Comparison of ENCODE assay signal across 1 cellular context in the genomic region with DNA sequence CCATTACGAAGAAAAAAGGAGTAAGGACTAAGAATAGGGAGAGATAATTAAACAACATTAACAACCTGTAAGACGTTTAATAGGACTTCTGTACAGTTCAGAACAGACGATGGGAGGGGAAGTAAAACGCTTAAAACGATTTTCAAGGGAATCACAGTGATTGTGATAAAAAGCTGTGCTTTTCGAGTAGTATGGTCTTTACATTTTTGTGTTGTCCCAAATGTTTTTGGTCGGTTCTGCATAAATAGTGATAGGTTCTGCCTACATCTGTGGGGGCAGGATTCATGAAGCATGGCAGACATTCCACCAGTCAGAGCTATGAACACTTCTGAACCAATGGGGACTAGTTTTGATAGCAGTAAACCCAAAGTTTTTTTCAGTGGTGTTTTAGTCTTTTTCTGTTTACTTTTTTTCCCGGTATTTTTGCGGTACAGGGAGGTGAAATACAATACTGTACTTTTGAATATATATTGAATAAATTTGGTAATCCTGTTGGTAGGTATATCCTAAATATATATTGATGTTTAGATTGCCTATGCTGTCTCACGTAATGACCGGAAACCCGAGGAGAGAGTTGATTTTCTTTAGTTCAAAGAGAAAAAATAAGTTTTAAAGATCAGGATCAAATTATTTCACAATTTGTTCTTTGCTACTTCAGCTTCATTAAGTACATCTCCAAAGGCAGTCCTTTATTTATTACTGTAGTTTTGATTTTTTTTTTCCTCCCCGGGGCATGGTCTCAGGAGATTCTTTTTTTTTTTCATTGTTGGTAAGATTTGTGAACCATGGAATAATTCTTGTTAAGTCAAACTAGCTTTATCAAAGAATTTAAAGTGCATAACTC.
TF ChIP-seq lines count a peak whose summit lies in the region.

No MANE protein-coding gene starts in this region.

TF ChIP-seq in HepG2, 621 proteins besides CTCF, POLR2A, EP300 and RAD21 (continued from another document and continues in another):
- TF ChIP-seq, protein P1, sequence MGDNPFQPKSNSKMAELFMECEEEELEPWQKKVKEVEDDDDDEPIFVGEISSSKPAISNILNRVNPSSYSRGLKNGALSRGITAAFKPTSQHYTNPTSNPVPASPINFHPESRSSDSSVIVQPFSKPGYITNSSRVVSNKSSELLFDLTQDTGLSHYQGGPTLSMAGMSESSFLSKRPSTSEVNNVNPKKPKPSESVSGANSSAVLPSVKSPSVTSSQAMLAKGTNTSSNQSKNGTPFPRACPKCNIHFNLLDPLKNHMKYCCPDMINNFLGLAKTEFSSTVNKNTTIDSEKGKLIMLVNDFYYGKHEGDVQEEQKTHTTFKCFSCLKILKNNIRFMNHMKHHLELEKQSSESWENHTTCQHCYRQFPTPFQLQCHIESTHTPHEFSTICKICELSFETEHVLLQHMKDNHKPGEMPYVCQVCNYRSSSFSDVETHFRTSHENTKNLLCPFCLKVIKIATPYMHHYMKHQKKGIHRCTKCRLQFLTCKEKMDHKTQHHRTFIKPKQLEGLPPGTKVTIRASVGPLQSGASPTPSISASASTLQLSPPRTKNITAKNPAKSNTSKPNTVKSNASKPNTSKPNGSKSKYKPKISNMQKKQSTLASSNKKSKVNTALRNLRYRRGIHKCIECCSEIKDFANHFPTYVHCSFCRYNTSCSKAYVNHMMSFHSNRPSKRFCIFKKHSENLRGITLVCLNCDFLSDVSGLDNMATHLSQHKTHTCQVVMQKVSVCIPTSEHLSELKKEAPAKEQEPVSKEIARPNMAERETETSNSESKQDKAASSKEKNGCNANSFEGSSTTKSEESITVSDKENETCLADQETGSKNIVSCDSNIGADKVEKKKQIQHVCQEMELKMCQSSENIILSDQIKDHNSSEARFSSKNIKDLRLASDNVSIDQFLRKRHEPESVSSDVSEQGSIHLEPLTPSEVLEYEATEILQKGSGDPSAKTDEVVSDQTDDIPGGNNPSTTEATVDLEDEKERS (CRISPR knock-in tag; IDR thresholded peaks at IDR 0.05) = no peak
- no peak for TF ChIP-seq IKZF1 (IDR thresholded peaks at IDR 0.05)
- no peak for TF ChIP-seq SMAD1 (CRISPR knock-in tag; IDR thresholded peaks at IDR 0.05; ENCODE audit: borderline replicate concordance, low read depth)
- TF ChIP-seq, protein P2, sequence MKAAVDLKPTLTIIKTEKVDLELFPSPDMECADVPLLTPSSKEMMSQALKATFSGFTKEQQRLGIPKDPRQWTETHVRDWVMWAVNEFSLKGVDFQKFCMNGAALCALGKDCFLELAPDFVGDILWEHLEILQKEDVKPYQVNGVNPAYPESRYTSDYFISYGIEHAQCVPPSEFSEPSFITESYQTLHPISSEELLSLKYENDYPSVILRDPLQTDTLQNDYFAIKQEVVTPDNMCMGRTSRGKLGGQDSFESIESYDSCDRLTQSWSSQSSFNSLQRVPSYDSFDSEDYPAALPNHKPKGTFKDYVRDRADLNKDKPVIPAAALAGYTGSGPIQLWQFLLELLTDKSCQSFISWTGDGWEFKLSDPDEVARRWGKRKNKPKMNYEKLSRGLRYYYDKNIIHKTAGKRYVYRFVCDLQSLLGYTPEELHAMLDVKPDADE (CRISPR knock-in tag; IDR thresholded peaks at IDR 0.05) = no peak
- TF ChIP-seq ZFY (CRISPR knock-in tag; IDR thresholded peaks at IDR 0.05) = no peak
- TF ChIP-seq, protein P3, sequence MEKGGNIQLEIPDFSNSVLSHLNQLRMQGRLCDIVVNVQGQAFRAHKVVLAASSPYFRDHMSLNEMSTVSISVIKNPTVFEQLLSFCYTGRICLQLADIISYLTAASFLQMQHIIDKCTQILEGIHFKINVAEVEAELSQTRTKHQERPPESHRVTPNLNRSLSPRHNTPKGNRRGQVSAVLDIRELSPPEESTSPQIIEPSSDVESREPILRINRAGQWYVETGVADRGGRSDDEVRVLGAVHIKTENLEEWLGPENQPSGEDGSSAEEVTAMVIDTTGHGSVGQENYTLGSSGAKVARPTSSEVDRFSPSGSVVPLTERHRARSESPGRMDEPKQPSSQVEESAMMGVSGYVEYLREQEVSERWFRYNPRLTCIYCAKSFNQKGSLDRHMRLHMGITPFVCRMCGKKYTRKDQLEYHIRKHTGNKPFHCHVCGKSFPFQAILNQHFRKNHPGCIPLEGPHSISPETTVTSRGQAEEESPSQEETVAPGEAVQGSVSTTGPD (CRISPR knock-in tag; IDR thresholded peaks at IDR 0.05) = no peak
- TF ChIP-seq, protein P4, sequence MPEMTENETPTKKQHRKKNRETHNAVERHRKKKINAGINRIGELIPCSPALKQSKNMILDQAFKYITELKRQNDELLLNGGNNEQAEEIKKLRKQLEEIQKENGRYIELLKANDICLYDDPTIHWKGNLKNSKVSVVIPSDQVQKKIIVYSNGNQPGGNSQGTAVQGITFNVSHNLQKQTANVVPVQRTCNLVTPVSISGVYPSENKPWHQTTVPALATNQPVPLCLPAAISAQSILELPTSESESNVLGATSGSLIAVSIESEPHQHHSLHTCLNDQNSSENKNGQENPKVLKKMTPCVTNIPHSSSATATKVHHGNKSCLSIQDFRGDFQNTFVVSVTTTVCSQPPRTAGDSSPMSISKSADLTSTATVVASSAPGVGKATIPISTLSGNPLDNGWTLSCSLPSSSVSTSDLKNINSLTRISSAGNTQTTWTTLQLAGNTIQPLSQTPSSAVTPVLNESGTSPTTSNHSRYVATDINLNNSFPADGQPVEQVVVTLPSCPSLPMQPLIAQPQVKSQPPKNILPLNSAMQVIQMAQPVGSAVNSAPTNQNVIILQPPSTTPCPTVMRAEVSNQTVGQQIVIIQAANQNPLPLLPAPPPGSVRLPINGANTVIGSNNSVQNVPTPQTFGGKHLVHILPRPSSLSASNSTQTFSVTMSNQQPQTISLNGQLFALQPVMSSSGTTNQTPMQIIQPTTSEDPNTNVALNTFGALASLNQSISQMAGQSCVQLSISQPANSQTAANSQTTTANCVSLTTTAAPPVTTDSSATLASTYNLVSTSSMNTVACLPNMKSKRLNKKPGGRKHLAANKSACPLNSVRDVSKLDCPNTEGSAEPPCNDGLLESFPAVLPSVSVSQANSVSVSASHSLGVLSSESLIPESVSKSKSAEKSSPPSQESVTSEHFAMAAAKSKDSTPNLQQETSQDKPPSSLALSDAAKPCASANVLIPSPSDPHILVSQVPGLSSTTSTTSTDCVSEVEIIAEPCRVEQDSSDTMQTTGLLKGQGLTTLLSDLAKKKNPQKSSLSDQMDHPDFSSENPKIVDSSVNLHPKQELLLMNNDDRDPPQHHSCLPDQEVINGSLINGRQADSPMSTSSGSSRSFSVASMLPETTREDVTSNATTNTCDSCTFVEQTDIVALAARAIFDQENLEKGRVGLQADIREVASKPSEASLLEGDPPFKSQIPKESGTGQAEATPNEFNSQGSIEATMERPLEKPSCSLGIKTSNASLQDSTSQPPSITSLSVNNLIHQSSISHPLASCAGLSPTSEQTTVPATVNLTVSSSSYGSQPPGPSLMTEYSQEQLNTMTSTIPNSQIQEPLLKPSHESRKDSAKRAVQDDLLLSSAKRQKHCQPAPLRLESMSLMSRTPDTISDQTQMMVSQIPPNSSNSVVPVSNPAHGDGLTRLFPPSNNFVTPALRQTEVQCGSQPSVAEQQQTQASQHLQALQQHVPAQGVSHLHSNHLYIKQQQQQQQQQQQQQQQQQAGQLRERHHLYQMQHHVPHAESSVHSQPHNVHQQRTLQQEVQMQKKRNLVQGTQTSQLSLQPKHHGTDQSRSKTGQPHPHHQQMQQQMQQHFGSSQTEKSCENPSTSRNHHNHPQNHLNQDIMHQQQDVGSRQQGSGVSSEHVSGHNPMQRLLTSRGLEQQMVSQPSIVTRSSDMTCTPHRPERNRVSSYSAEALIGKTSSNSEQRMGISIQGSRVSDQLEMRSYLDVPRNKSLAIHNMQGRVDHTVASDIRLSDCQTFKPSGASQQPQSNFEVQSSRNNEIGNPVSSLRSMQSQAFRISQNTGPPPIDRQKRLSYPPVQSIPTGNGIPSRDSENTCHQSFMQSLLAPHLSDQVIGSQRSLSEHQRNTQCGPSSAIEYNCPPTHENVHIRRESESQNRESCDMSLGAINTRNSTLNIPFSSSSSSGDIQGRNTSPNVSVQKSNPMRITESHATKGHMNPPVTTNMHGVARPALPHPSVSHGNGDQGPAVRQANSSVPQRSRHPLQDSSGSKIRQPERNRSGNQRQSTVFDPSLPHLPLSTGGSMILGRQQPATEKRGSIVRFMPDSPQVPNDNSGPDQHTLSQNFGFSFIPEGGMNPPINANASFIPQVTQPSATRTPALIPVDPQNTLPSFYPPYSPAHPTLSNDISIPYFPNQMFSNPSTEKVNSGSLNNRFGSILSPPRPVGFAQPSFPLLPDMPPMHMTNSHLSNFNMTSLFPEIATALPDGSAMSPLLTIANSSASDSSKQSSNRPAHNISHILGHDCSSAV (CRISPR knock-in tag; IDR thresholded peaks at IDR 0.05; ENCODE audit: borderline replicate concordance) = no peak
- no peak for TF ChIP-seq SATB2 (CRISPR knock-in tag; IDR thresholded peaks at IDR 0.05)
- no peak for TF ChIP-seq ZNF629 (CRISPR knock-in tag; conservative IDR thresholded peaks at IDR 0.05)
- TF ChIP-seq CCAR2 (optimal IDR thresholded peaks at IDR 0.05; ENCODE audit: low read depth, low read length) = no peak
- TF ChIP-seq ZNF101 (CRISPR knock-in tag; IDR thresholded peaks at IDR 0.05; ENCODE audit: borderline replicate concordance, low read depth) = no peak
- TF ChIP-seq SNAI1 (CRISPR knock-in tag; IDR thresholded peaks at IDR 0.05; ENCODE audit: borderline replicate concordance) = no peak
- TF ChIP-seq ZSCAN25 (CRISPR knock-in tag; IDR thresholded peaks at IDR 0.05) = no peak
- no peak for TF ChIP-seq ZNF589 (CRISPR knock-in tag; conservative IDR thresholded peaks at IDR 0.05)
- TF ChIP-seq NR2F6 (IDR thresholded peaks at IDR 0.05) = no peak
- no peak for TF ChIP-seq NR2F6 (CRISPR knock-in tag; IDR thresholded peaks at IDR 0.05)
- TF ChIP-seq, protein P5, sequence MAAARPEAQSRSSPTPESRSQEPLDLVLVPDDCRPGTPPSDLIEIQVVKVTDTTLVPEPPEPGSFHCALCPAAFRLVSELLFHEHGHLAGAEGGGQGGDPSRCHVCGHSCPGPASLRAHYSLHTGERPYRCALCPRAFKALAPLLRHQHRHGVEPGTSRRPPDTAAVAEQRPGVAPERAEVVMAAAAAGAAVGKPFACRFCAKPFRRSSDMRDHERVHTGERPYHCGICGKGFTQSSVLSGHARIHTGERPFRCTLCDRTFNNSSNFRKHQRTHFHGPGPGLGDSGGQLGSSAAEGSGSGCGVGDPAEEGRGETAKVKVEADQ (CRISPR knock-in tag; IDR thresholded peaks at IDR 0.05; ENCODE audit: borderline replicate concordance) = no peak
- TF ChIP-seq, protein P6, sequence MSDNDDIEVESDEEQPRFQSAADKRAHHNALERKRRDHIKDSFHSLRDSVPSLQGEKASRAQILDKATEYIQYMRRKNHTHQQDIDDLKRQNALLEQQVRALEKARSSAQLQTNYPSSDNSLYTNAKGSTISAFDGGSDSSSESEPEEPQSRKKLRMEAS (IDR thresholded peaks at IDR 0.05) = peak; percentile 44; the same call in 1 of the 2 replicates
- TF ChIP-seq ZBTB20 (CRISPR knock-in tag; IDR thresholded peaks at IDR 0.05; ENCODE audit: borderline replicate concordance, low read depth) = no peak
- TF ChIP-seq FOXK2 (IDR thresholded peaks at IDR 0.05) = no peak
- TF ChIP-seq ZNF563 (CRISPR knock-in tag; IDR thresholded peaks at IDR 0.05) = no peak
- TF ChIP-seq ZNF282 (IDR thresholded peaks at IDR 0.05; ENCODE audit: partially characterized antibody) = no peak
- no peak for TF ChIP-seq ISL2 (CRISPR knock-in tag; IDR thresholded peaks at IDR 0.05)
- TF ChIP-seq, protein P7, sequence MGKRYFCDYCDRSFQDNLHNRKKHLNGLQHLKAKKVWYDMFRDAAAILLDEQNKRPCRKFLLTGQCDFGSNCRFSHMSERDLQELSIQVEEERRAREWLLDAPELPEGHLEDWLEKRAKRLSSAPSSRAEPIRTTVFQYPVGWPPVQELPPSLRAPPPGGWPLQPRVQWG (CRISPR knock-in tag; IDR thresholded peaks at IDR 0.05; ENCODE audit: borderline replicate concordance, low read depth) = no peak
- no peak for TF ChIP-seq ZNF264 (CRISPR knock-in tag; IDR thresholded peaks at IDR 0.05)
- no peak for TF ChIP-seq ZFX (CRISPR knock-in tag; IDR thresholded peaks at IDR 0.05; ENCODE audit: low read depth)
- no peak for TF ChIP-seq ZNF350 (CRISPR knock-in tag; IDR thresholded peaks at IDR 0.05; ENCODE audit: borderline replicate concordance, low read depth)
- TF ChIP-seq, protein P8, sequence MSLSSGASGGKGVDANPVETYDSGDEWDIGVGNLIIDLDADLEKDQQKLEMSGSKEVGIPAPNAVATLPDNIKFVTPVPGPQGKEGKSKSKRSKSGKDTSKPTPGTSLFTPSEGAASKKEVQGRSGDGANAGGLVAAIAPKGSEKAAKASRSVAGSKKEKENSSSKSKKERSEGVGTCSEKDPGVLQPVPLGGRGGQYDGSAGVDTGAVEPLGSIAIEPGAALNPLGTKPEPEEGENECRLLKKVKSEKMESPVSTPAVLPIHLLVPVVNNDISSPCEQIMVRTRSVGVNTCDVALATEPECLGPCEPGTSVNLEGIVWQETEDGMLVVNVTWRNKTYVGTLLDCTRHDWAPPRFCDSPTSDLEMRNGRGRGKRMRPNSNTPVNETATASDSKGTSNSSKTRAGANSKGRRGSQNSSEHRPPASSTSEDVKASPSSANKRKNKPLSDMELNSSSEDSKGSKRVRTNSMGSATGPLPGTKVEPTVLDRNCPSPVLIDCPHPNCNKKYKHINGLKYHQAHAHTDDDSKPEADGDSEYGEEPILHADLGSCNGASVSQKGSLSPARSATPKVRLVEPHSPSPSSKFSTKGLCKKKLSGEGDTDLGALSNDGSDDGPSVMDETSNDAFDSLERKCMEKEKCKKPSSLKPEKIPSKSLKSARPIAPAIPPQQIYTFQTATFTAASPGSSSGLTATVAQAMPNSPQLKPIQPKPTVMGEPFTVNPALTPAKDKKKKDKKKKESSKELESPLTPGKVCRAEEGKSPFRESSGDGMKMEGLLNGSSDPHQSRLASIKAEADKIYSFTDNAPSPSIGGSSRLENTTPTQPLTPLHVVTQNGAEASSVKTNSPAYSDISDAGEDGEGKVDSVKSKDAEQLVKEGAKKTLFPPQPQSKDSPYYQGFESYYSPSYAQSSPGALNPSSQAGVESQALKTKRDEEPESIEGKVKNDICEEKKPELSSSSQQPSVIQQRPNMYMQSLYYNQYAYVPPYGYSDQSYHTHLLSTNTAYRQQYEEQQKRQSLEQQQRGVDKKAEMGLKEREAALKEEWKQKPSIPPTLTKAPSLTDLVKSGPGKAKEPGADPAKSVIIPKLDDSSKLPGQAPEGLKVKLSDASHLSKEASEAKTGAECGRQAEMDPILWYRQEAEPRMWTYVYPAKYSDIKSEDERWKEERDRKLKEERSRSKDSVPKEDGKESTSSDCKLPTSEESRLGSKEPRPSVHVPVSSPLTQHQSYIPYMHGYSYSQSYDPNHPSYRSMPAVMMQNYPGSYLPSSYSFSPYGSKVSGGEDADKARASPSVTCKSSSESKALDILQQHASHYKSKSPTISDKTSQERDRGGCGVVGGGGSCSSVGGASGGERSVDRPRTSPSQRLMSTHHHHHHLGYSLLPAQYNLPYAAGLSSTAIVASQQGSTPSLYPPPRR (CRISPR knock-in tag; IDR thresholded peaks at IDR 0.05; ENCODE audit: borderline replicate concordance) = no peak
- no peak for TF ChIP-seq EEA1 (CRISPR knock-in tag; IDR thresholded peaks at IDR 0.05; ENCODE audit: borderline replicate concordance)
- TF ChIP-seq, protein P9, sequence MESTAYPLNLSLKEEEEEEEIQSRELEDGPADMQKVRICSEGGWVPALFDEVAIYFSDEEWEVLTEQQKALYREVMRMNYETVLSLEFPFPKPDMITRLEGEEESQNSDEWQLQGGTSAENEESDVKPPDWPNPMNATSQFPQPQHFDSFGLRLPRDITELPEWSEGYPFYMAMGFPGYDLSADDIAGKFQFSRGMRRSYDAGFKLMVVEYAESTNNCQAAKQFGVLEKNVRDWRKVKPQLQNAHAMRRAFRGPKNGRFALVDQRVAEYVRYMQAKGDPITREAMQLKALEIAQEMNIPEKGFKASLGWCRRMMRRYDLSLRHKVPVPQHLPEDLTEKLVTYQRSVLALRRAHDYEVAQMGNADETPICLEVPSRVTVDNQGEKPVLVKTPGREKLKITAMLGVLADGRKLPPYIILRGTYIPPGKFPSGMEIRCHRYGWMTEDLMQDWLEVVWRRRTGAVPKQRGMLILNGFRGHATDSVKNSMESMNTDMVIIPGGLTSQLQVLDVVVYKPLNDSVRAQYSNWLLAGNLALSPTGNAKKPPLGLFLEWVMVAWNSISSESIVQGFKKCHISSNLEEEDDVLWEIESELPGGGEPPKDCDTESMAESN (CRISPR knock-in tag; conservative IDR thresholded peaks at IDR 0.05) = no peak
